In the genomic region with DNA sequence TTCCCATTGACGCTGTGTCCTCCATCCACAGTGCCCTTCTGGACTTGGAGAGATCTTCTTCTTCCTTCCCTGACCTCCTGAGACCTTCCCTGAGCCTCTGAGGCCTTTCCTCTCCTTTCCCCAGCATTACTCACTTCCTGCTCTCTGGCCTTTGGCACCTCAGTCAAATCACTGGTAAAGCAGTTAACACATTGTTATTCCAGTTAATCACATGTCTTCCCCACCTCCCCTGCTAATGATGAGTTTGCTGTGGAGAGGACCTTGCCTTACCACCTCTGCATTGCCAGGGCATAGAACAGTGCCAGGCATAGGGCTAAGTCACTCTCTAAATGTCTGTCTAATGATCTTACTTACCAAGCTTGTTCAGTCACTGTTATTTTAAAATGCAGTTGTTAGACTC, we compare ENCODE assay signal across 11 cellular contexts.
DNase-seq lines count a peak whose midpoint lies in the region; ATAC-seq and TF ChIP-seq lines count a peak whose summit lies in the region.
"Had no signal": no experiment of that assay in that cellular context is flagged by ENCODE, and none has a peak within 500 bp of the region (broad histone marks: within the 10 kb centered on the region; RNA-seq: fewer than 3 reads in every experiment).

No MANE protein-coding gene starts in this region.

- no peak for TF ChIP-seq EP300 in esophagus muscularis mucosa (IDR thresholded peaks at IDR 0.05)

- no peak for TF ChIP-seq POLR2A in esophagus muscularis mucosa (IDR thresholded peaks at IDR 0.05; ENCODE audit: low read depth)

- DNase-seq in EH (ENCODE audit: low read depth) (peak; percentile 68), MV-4-11 (lab: John Stamatoyannopoulos, UW) (peak; percentile 9), esophagus muscularis mucosa (ENCODE audit: extremely low spot score) (no peak), mucosa of descending colon (no peak), NOMO-1 (lab: John Stamatoyannopoulos, UW; ENCODE audit: unreplicated experiment in 2 of 2) (no peak)
- DNase-seq: activated CD4-positive, alpha-beta T cell treated with anti-CD3 and anti-CD28 coated beads, Interleukin-2, amount 10 ng/mL, durations not matched to agents 7 days and 5 days; amygdala had no signal

- H3K4me3 ChIP-seq in esophagus muscularis mucosa (no peak overlapping the region), mucosa of descending colon (no peak overlapping the region)

- no peaks in the 10 kb centered on the region for H3K9me3 ChIP-seq in esophagus muscularis mucosa
- no peaks in the 10 kb centered on the region for H3K9me3 ChIP-seq in mucosa of descending colon

- peak; percentile 84 for ATAC-seq in mucosa of descending colon
- ATAC-seq in GM21367 (IDR thresholded peaks at IDR 0.05; ENCODE audit: unreplicated experiment): no peak
- no peak for ATAC-seq in HG03521 (IDR thresholded peaks at IDR 0.05; ENCODE audit: unreplicated experiment)
- no peak for ATAC-seq in HG03571 (IDR thresholded peaks at IDR 0.05; ENCODE audit: unreplicated experiment)

- 50% methylated on average over 1 of the region's 1 CpG for WGBS in esophagus muscularis mucosa

- H3K4me1 ChIP-seq in esophagus muscularis mucosa (peaks cover 0 to 12% (median 3%) of the 10 kb centered on the region in 4 donors), mucosa of descending colon (ENCODE audit: low read depth) (no peaks in the 10 kb centered on the region)

- H3K27ac ChIP-seq in esophagus muscularis mucosa (replicated peaks in 1 of 4): peak overlapping the region in 3 of 4 donors; percentile 3 to 23 (median 14)
- H3K27ac ChIP-seq: KMS-11 had no signal

- intact Hi-C loops in esophagus muscularis mucosa (cut with DNase I): no loop called here
- intact Hi-C loops in mucosa of descending colon (cut with DNase I, micrococcal nuclease): no loop called here

- no peaks in the 10 kb centered on the region for H3K27me3 ChIP-seq in esophagus muscularis mucosa

- no peak for TF ChIP-seq CTCF in esophagus muscularis mucosa (IDR thresholded peaks at IDR 0.05)
- TF ChIP-seq CTCF in mucosa of descending colon (IDR thresholded peaks at IDR 0.05): no peak

- H3K36me3 ChIP-seq in esophagus muscularis mucosa: no peaks in the 10 kb centered on the region
- H3K36me3 ChIP-seq in mucosa of descending colon (ENCODE audit: low read depth): no peaks in the 10 kb centered on the region

Comparison
In these comparisons a context has a peak if more than half of its experiments do, and no peak if none do; other contexts are left out.
1. DNase-seq: peak in EH (single experiment) and MV-4-11 (single experiment); none in esophagus muscularis mucosa (single experiment), mucosa of descending colon (0 of 3) and NOMO-1 (0 of 2).